2 cellular contexts compared by ENCODE assay signal in the genomic region with DNA sequence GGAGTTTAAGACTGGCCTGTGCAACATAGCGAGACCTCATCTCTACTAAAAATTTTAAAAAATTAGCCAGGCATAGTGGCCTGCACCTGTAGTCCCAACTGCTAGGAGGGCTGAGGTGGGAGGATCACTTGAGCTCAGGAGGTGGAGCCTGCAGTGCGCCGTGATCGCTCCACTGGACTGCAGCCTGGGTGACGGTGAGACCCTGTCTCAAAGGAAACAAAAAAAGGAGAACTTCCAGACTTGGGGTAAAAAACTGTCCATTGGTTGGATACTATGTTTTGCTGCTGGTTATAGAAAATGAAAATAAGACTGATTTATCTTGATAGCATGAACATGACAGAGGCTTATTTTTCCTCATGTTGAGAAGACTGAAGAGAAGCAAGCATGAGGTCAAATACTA.
TF ChIP-seq lines count a peak whose summit lies in the region.

No MANE protein-coding gene starts in this region.

TF ChIP-seq in HCT116, 20 proteins besides CTCF, POLR2A, EP300 and RAD21 (continued from another document):
- TF ChIP-seq SRF (IDR thresholded peaks at IDR 0.05; ENCODE audit: low read depth) (no peak), ZFX (IDR thresholded peaks at IDR 0.05) (no peak), EZH2 (IDR thresholded peaks at IDR 0.05) (no peak), TCF7L2 (IDR thresholded peaks at IDR 0.05; ENCODE audit: borderline replicate concordance, extremely low read depth, insufficient read depth, insufficient read length) (no peak), EZH2phosphoT487 (IDR thresholded peaks at IDR 0.05; ENCODE audit: borderline replicate concordance) (no peak), CBX3 (IDR thresholded peaks at IDR 0.05; ENCODE audit: low read depth) (no peak), ZBTB33 (IDR thresholded peaks at IDR 0.05; ENCODE audit: extremely low read depth, insufficient replicate concordance, low read length) (no peak), ZNF274 (IDR thresholded peaks at IDR 0.05; ENCODE audit: low read depth, low read length) (no peak), SIN3A (IDR thresholded peaks at IDR 0.05; ENCODE audit: low read depth) (no peak), SP1 (IDR thresholded peaks at IDR 0.05; ENCODE audit: low read depth) (no peak), FOSL1 (IDR thresholded peaks at IDR 0.05; ENCODE audit: low read depth) (no peak), EGR1 (IDR thresholded peaks at IDR 0.05; ENCODE audit: low read depth) (no peak), JUND (IDR thresholded peaks at IDR 0.05) (no peak), ELF1 (IDR thresholded peaks at IDR 0.05; ENCODE audit: borderline replicate concordance, low read depth) (no peak)

TF ChIP-seq in GM12878, 131 proteins besides CTCF, POLR2A, EP300 and RAD21 (continued from another document):
- TF ChIP-seq POLR2AphosphoS5 (IDR thresholded peaks at IDR 0.05; ENCODE audit: low read length), result no peak
- TF ChIP-seq MTA2 (IDR thresholded peaks at IDR 0.05; ENCODE audit: low read depth), result no peak
- no peak for TF ChIP-seq IKZF1 (conservative IDR thresholded peaks at IDR 0.05)
- no peak for TF ChIP-seq BACH1 (IDR thresholded peaks at IDR 0.05; ENCODE audit: borderline replicate concordance)
- TF ChIP-seq CBFB (IDR thresholded peaks at IDR 0.05; ENCODE audit: low read depth), result no peak
- TF ChIP-seq RB1 (IDR thresholded peaks at IDR 0.05; ENCODE audit: borderline replicate concordance), result no peak
- TF ChIP-seq, protein P1, sequence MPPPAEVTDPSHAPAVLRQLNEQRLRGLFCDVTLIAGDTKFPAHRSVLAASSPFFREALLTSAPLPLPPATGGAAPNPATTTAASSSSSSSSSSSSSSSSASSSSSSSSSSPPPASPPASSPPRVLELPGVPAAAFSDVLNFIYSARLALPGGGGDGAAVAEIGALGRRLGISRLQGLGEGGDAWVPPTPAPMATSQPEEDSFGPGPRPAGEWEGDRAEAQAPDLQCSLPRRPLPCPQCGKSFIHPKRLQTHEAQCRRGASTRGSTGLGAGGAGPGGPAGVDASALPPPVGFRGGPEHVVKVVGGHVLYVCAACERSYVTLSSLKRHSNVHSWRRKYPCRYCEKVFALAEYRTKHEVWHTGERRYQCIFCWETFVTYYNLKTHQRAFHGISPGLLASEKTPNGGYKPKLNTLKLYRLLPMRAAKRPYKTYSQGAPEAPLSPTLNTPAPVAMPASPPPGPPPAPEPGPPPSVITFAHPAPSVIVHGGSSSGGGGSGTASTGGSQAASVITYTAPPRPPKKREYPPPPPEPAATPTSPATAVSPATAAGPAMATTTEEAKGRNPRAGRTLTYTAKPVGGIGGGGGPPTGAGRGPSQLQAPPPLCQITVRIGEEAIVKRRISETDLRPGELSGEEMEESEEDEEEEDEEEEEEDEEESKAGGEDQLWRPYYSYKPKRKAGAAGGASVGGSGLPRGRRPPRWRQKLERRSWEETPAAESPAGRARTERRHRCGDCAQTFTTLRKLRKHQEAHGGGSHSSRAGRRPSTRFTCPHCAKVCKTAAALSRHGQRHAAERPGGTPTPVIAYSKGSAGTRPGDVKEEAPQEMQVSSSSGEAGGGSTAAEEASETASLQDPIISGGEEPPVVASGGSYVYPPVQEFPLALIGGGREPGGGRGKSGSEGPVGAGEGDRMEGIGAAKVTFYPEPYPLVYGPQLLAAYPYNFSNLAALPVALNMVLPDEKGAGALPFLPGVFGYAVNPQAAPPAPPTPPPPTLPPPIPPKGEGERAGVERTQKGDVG (CRISPR knock-in tag; IDR thresholded peaks at IDR 0.05), result no peak
- TF ChIP-seq, protein P2, sequence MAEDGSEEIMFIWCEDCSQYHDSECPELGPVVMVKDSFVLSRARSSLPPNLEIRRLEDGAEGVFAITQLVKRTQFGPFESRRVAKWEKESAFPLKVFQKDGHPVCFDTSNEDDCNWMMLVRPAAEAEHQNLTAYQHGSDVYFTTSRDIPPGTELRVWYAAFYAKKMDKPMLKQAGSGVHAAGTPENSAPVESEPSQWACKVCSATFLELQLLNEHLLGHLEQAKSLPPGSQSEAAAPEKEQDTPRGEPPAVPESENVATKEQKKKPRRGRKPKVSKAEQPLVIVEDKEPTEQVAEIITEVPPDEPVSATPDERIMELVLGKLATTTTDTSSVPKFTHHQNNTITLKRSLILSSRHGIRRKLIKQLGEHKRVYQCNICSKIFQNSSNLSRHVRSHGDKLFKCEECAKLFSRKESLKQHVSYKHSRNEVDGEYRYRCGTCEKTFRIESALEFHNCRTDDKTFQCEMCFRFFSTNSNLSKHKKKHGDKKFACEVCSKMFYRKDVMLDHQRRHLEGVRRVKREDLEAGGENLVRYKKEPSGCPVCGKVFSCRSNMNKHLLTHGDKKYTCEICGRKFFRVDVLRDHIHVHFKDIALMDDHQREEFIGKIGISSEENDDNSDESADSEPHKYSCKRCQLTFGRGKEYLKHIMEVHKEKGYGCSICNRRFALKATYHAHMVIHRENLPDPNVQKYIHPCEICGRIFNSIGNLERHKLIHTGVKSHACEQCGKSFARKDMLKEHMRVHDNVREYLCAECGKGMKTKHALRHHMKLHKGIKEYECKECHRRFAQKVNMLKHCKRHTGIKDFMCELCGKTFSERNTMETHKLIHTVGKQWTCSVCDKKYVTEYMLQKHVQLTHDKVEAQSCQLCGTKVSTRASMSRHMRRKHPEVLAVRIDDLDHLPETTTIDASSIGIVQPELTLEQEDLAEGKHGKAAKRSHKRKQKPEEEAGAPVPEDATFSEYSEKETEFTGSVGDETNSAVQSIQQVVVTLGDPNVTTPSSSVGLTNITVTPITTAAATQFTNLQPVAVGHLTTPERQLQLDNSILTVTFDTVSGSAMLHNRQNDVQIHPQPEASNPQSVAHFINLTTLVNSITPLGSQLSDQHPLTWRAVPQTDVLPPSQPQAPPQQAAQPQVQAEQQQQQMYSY (CRISPR knock-in tag; IDR thresholded peaks at IDR 0.05), result no peak
- no peak for TF ChIP-seq KDM1A (IDR thresholded peaks at IDR 0.05; ENCODE audit: borderline replicate concordance)
- no peak for TF ChIP-seq IRF4 (IDR thresholded peaks at IDR 0.05; ENCODE audit: low read depth, low read length)
- TF ChIP-seq TCF12 (IDR thresholded peaks at IDR 0.05; ENCODE audit: low read depth, low read length), result no peak
